In genomic region chr9:121289554-121290370, GRCh38 we compare ENCODE assay signal across 10 cellular contexts. TPM values are rescaled to one million over a fixed set of nuclear protein-coding genes. Genes with fewer than 3 reads are reported as not detected.
DNase-seq lines count a peak whose midpoint lies in the region; ATAC-seq, FAIRE-seq and TF ChIP-seq lines count a peak whose summit lies in the region.
"Had no signal": no experiment of that assay in that cellular context is flagged by ENCODE, and none has a peak within 500 bp of the region (broad histone marks: within the 10 kb centered on the region; RNA-seq: fewer than 3 reads in every experiment).

No MANE protein-coding gene starts in this region.

- RAD21 ChIA-PET in GM12878 (lab: Charles Lee; ENCODE audit: unreplicated experiment): no interaction called here

- H3K9me3 ChIP-seq in Karpas-422 (ENCODE audit: low read length) (no peaks in the 10 kb centered on the region), GM12878 (replicated peaks; ENCODE audit: control insufficient read depth, insufficient read depth, low read length) (no peaks in the 10 kb centered on the region), liver (ENCODE audit: control insufficient read depth in 4 of 4, low read length in 3 of 4) (no peaks in the 10 kb centered on the region), suprapubic skin (no peaks in the 10 kb centered on the region)

- no peaks in the 10 kb centered on the region for H3K27me3 ChIP-seq in Karpas-422 (ENCODE audit: low read length)
- no peaks in the 10 kb centered on the region for H3K27me3 ChIP-seq in GM12878 (replicated peaks in 1 of 2; ENCODE audit: control insufficient read depth in 2 of 2, insufficient read depth in 2 of 2, low read length in 1 of 2)
- no peaks in the 10 kb centered on the region for H3K27me3 ChIP-seq in liver (ENCODE audit: control insufficient read depth in 4 of 4, insufficient read depth in 4 of 4, low read length in 3 of 4)
- no peaks in the 10 kb centered on the region for H3K27me3 ChIP-seq in suprapubic skin

- WGBS in GM12878 (ENCODE audit: insufficient coverage, insufficient replicate concordance, low lambda C conversion rate, missing lambda C conversion rate): 66% methylated on average over 11 of the region's 11 CpGs
- 77% methylated on average over 11 of the region's 11 CpGs for whole genome bisulfite sequencing in liver
- 27% methylated on average over 11 of the region's 11 CpGs for WGBS in suprapubic skin

- no peaks in the 10 kb centered on the region for H3K9me2 ChIP-seq in Karpas-422 (replicated peaks; ENCODE audit: insufficient read depth, low read length)

- ATAC-seq in GM12878: no peak
- no peak for ATAC-seq in HG03025 (IDR thresholded peaks at IDR 0.05; ENCODE audit: low FRiP score, unreplicated experiment)
- no peak for ATAC-seq in GM18909 (IDR thresholded peaks at IDR 0.05; ENCODE audit: poor library complexity, unreplicated experiment)

- H3K27ac ChIP-seq in Karpas-422 (ENCODE audit: low read length): no peak overlapping the region
- H3K27ac ChIP-seq in GM12878 (ENCODE audit: control insufficient read depth, insufficient read depth): no peak overlapping the region
- H3K27ac ChIP-seq in liver (ENCODE audit: low read depth in 1 of 2, low read length in 2 of 2): peak overlapping the region; percentile 42 to 45
- H3K27ac ChIP-seq in suprapubic skin: peak overlapping the region; percentile 97

- H3K79me2 ChIP-seq in Karpas-422 (ENCODE audit: low read length): no peaks in the 10 kb centered on the region
- no peaks in the 10 kb centered on the region for H3K79me2 ChIP-seq in GM12878 (ENCODE audit: control insufficient read depth, insufficient read depth, low read length)

- TF ChIP-seq EP300 in GM12878 (IDR thresholded peaks at IDR 0.05; ENCODE audit: borderline replicate concordance in 1 of 2, control insufficient read depth in 1 of 2, low read depth in 2 of 2, low read length in 2 of 2) (no peak), suprapubic skin (IDR thresholded peaks at IDR 0.05) (no peak)

- intact Hi-C loops in GM12878 (cut with micrococcal nuclease; ENCODE audit: unreplicated experiment): no loop called here

- H3K4me2 ChIP-seq in Karpas-422 (ENCODE audit: low read depth, low read length, poor library complexity, severe bottlenecking): no peak overlapping the region
- H3K4me2 ChIP-seq in GM12878 (ENCODE audit: control insufficient read depth, insufficient read depth): no peak overlapping the region

- H3K36me3 ChIP-seq in Karpas-422 (ENCODE audit: insufficient read depth, low read length) (no peaks in the 10 kb centered on the region), GM12878 (ENCODE audit: control insufficient read depth in 2 of 2, insufficient read depth in 2 of 2, low read length in 1 of 2) (no peaks in the 10 kb centered on the region), liver (ENCODE audit: control insufficient read depth in 4 of 4, insufficient read depth in 3 of 4, low read depth in 1 of 4, low read length in 3 of 4) (no peaks in the 10 kb centered on the region), suprapubic skin (no peaks in the 10 kb centered on the region)

- no peak for TF ChIP-seq CTCF in GM12878 (IDR thresholded peaks at IDR 0.05 in 2 of 3, conservative IDR thresholded peaks at IDR 0.05 in 1 of 3; ENCODE audit: control insufficient read depth in 2 of 3, extremely low read depth in 1 of 3, insufficient read depth in 1 of 3, low read depth in 3 of 3, low read length in 3 of 3)
- no peak for TF ChIP-seq CTCF in liver (IDR thresholded peaks at IDR 0.05; ENCODE audit: low read depth, low read length, missing input control)
- no peak for TF ChIP-seq CTCF in suprapubic skin (IDR thresholded peaks at IDR 0.05)

- TF ChIP-seq RAD21 in GM12878 (IDR thresholded peaks at IDR 0.05; ENCODE audit: insufficient read depth, low read depth, low read length): no peak
- TF ChIP-seq RAD21 in liver (IDR thresholded peaks at IDR 0.05): no peak

- SMC1A ChIA-PET in GM12878 (lab: Charles Lee; ENCODE audit: uncharacterized antibody, unreplicated experiment): interaction anchor here (0.9 to 1.2 kb wide), 2 partner anchors 12 to 19 kb away, joined by 3 read pairs; no protein-coding TSS in a partner anchor

- H3K4me3 ChIP-seq in Karpas-422 (ENCODE audit: low read length): no peak overlapping the region
- no peak overlapping the region for H3K4me3 ChIP-seq in GM12878
- no peak overlapping the region for H3K4me3 ChIP-seq in liver (ENCODE audit: low read depth in 1 of 3, low read length in 3 of 3)
- H3K4me3 ChIP-seq in suprapubic skin: peak overlapping the region; percentile 21

- no peak overlapping the region for H2AFZ ChIP-seq in Karpas-422 (ENCODE audit: low read length)
- no peak overlapping the region for H2AFZ ChIP-seq in GM12878 (ENCODE audit: control insufficient read depth, low read depth, low read length)

- DNase-seq in Karpas-422: peak; percentile 55
- DNase-seq in GM12878 (ENCODE audit: low read depth, low spot score): no peak
- DNase-seq in suprapubic skin (ENCODE audit: low spot score in 2 of 2): peak; percentile 52 to 60
- DNase-seq in NCI-H345 (lab: John Stamatoyannopoulos, UW): no peak
- DNase-seq: activated CD4-positive, alpha-beta memory T cell treated with anti-CD3 and anti-CD28 coated beads, Interleukin-2, amount 10 ng/mL, durations not matched to agents 7 days and 5 days; NCI-H748 treated with DMSO at 0.1 percent for 48 hours had no signal

- in situ Hi-C loops in GM12878 (cut with MboI): no loop called here

- POLR2A ChIA-PET in GM12878 (lab: Charles Lee): no interaction called here

- no peak overlapping the region for H3K9ac ChIP-seq in Karpas-422 (ENCODE audit: low read length)
- no peak overlapping the region for H3K9ac ChIP-seq in GM12878 (ENCODE audit: control insufficient read depth, insufficient read depth, low read length)
- H3K9ac ChIP-seq in liver (ENCODE audit: low read depth in 1 of 2, low read length in 2 of 2): no peak overlapping the region

- H4K20me1 ChIP-seq in Karpas-422 (ENCODE audit: insufficient read depth, low read depth, low read length) (no peaks in the 10 kb centered on the region), GM12878 (ENCODE audit: control insufficient read depth, insufficient read depth) (no peaks in the 10 kb centered on the region)

- H3K4me1 ChIP-seq in Karpas-422 (ENCODE audit: low read length) (peaks cover 12% of the 10 kb centered on the region), GM12878 (ENCODE audit: control insufficient read depth, insufficient read depth, low read length) (no peaks in the 10 kb centered on the region), liver (ENCODE audit: control insufficient read depth in 4 of 4, insufficient read depth in 4 of 4, low read length in 3 of 4) (peaks cover 0 to 10% (median 3%) of the 10 kb centered on the region in 4 donors), suprapubic skin (peaks cover 89% of the 10 kb centered on the region)

- no peak for TF ChIP-seq POLR2A in GM12878 (IDR thresholded peaks at IDR 0.05; ENCODE audit: low read depth, low read length)
- TF ChIP-seq POLR2A in suprapubic skin (IDR thresholded peaks at IDR 0.05): no peak

- FAIRE-seq in GM12878 (lab: Jason Lieb, UNC): no peak
- FAIRE-seq: GM12892 had no signal

- BruUV-seq in GM12878 (replicated peaks; lab: Mats Ljungman, UMichigan): no TSS peak

- CTCF ChIA-PET in GM12878 (lab: Yijun Ruan, JAX): interaction anchor here (1.7 kb wide), 1 partner anchor 11 kb away, joined by 8 read pairs; no protein-coding TSS in a partner anchor

TF ChIP-seq in GM12878, 131 proteins besides CTCF, POLR2A, EP300 and RAD21 (continues in another document):
- TF ChIP-seq EED (IDR thresholded peaks at IDR 0.05; ENCODE audit: low read depth) (no peak), HDGF (IDR thresholded peaks at IDR 0.05) (no peak)

TF ChIP-seq in liver, 16 proteins besides CTCF, POLR2A, EP300 and RAD21 (continues in another document):
- TF ChIP-seq FOXA2 (IDR thresholded peaks at IDR 0.05) (no peak), GABPA (IDR thresholded peaks at IDR 0.05 in 1 of 2, conservative IDR thresholded peaks at IDR 0.05 in 1 of 2) (no peak), FOXA1 (IDR thresholded peaks at IDR 0.05) (no peak), RXRA (IDR thresholded peaks at IDR 0.05) (no peak), EGR1 (IDR thresholded peaks at IDR 0.05; ENCODE audit: low read depth in 2 of 2) (no peak)
- TF ChIP-seq, protein P1, sequence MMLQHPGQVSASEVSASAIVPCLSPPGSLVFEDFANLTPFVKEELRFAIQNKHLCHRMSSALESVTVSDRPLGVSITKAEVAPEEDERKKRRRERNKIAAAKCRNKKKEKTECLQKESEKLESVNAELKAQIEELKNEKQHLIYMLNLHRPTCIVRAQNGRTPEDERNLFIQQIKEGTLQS (IDR thresholded peaks at IDR 0.05): no peak

RNA-seq across cellular contexts. Expression of gene GSN, which starts 21.8 kb away (rescaled TPM):
- total RNA-seq in Karpas-422 (2014; rRNA removed; shearing (Covaris generic); ENCODE audit: low replicate concordance): 33.7 and 36.7 TPM in 2 replicates
- 13.7 and 17.1 TPM in 2 replicates for total RNA-seq in GM12878 (2013; cell fraction: nucleolus; rRNA removed)
- total RNA-seq in GM12878 (2014; rRNA removed) (6.3 and 8.1 TPM in 2 replicates), GM12878 (2014; rRNA removed; fragmentation: Illumina TruSeq; extraction: Trizol) (5.1 and 5.9 TPM in 2 replicates), GM12878 (2021) (6.5 and 7.7 TPM in 2 replicates), liver (100 to 1,000 TPM in 1 of 2 donors, 10 to 100 TPM in 1; 63.2 to 402 TPM), suprapubic skin (100 to 1,000 TPM; 681 to 944 (median 771) TPM)
- 4.3 TPM for polyA plus RNA-seq in GM12878 (2011; ENCODE audit: low read depth)
- polyA plus RNA-seq in GM12878 (2011; rRNA removed) (6.1 and 7.8 TPM in 2 replicates), GM12878 (2014; fragmentation: Illumina TruSeq; extraction: Trizol) (3.9 and 6.5 TPM in 2 replicates), GM12878 (2014; fragmentation: Nextera tagmentation; extraction: Ambion mirVana) (under 1 TPM; 0.66 to 0.84 TPM), GM12878 (2014; rRNA removed) (9.2 and 9.8 TPM in 2 replicates), GM12878 (2016; fragmentation: Nextera tagmentation; extraction: Ambion mirVana) (1 to 10 TPM; 5.2 to 6.1 TPM), liver (10 to 100 TPM; 18.8 to 40.0 TPM)
- polyA plus RNA-seq in GM12878 (2011; cell fraction: cytosol; rRNA removed): 8.4 and 11.9 TPM in 2 replicates
- 22.8 and 23.2 TPM in 2 replicates for polyA plus RNA-seq in GM12878 (2011; cell fraction: nucleus; rRNA removed)
- polyA plus RNA-seq in GM12878 (2012): 8.2 and 11.0 TPM in 2 replicates
- 11.2 and 16.5 TPM in 2 replicates for polyA minus RNA-seq in GM12878 (2011; rRNA and poly(A)+ RNA removed)
- 4.4 and 4.6 TPM in 2 replicates for polyA minus RNA-seq in GM12878 (2011; cell fraction: cytosol; rRNA and poly(A)+ RNA removed)
- 11.7 and 18.0 TPM in 2 replicates for polyA minus RNA-seq in GM12878 (2011; cell fraction: nucleus; rRNA and poly(A)+ RNA removed)

Comparison
In these comparisons a context has a peak if more than half of its experiments do, and no peak if none do; other contexts are left out.
1. DNase-seq: peak in Karpas-422 (single experiment) and suprapubic skin (2 of 2); none in GM12878 (single experiment) and NCI-H345 (single experiment).
2. H3K27ac ChIP-seq: peak in liver (2 of 2) and suprapubic skin (single experiment); none in Karpas-422 (single experiment) and GM12878 (single experiment).